20 cellular contexts compared by ENCODE assay signal in the genomic region with DNA sequence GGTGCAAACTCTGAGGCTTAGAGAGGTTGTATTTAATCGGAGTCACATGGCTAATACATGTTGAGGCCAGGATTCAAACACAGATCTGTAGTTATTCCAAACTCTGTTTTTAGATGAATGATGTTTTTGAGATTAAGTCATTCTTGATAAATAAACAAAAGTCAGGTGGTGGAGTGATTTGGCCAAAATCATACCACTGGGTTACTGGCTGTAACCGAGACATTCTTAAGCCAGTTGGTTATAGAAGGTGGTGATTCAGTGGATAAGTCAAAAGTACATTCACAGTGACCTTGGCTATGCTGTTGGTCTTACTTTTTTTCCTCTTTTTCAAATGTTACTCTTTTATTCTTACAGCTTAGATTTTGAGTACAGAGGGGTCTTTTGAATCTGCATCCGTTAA.
"Had no signal": no experiment of that assay in that cellular context is flagged by ENCODE, and none has a peak within 500 bp of the region (broad histone marks: within the 10 kb centered on the region; RNA-seq: fewer than 3 reads in every experiment).

No MANE protein-coding gene starts in this region.

- H2AFZ ChIP-seq: neural progenitor cell had no signal

- H3K4me2 ChIP-seq: neural progenitor cell had no signal

- H3K36me3 ChIP-seq: ascending aorta, left ventricle myocardium inferior, neural progenitor cell had no signal

- H3K9me3 ChIP-seq: ascending aorta, left ventricle myocardium inferior, testis had no signal

- H3K27me3 ChIP-seq: ascending aorta, neural progenitor cell, testis had no signal

- DNase-seq: activated CD4-positive, alpha-beta T cell treated with anti-CD3 and anti-CD28 coated beads, Interleukin-2, amount 10 ng/mL, durations not matched to agents 7 days and 5 days; activated CD4-positive, CD25-positive, alpha-beta regulatory T cell treated with anti-CD3 and anti-CD28 coated beads, Interleukin-2, amount 50 U/mL, for 72 hours; activated CD8-positive, alpha-beta T cell treated with anti-CD3 and anti-CD28 coated beads, Interleukin-2, amount 10 ng/mL, durations not matched to agents 7 days and 5 days; activated gamma-delta T cell treated with Interleukin-2 at 50 U/mL for 16 hours; cerebellar nuclear complex; cortex of kidney; endodermal cell; foreskin melanocyte; immature natural killer cell; left ventricle myocardium inferior; naive thymus-derived CD8-positive, alpha-beta T cell; retina; stimulated activated CD4-positive, alpha-beta T cell treated with anti-CD3 and anti-CD28 coated beads, Interleukin-12 subunit alpha, Interleukin-12 subunit beta, amount 100 ng/mL, for 4 hours; stimulated activated naive B cell treated with anti-CD40 and anti-IgM and Interleukin-4, amounts not matched to agents 10 μg/mL and 1 μg/mL and 100 μg/mL, for 72 hours; T-cell; testis had no signal

- H3K4me1 ChIP-seq: left ventricle myocardium inferior, neural progenitor cell, testis had no signal

- H3K4me3 ChIP-seq: ascending aorta, left ventricle myocardium inferior, neural progenitor cell, testis had no signal

- H3K9ac ChIP-seq: neural progenitor cell had no signal

- ATAC-seq: activated CD8-positive, alpha-beta T cell treated with anti-CD3 and anti-CD28 coated beads, Interleukin-2, amount 10 ng/mL, durations not matched to agents 7 days and 5 days; naive thymus-derived CD8-positive, alpha-beta T cell; stimulated activated naive B cell treated with anti-CD40 and anti-IgM and Interleukin-4, amounts not matched to agents 10 μg/mL and 1 μg/mL and 100 μg/mL, for 72 hours; T-cell had no signal

- H3K27ac ChIP-seq: epithelial cell of prostate, left ventricle myocardium inferior, neural progenitor cell, testis, VCaP had no signal
